Comparison of ENCODE assay signal across 1 cellular context in genomic region chr16:4253394-4254150, GRCh38.
TF ChIP-seq lines count a peak whose summit lies in the region.

No MANE protein-coding gene starts in this region.

TF ChIP-seq in GM12878, 131 proteins besides CTCF, POLR2A, EP300 and RAD21 (continued from another document and continues in another):
- TF ChIP-seq CUX1 (IDR thresholded peaks at IDR 0.05; ENCODE audit: insufficient replicate concordance, low read depth, low read length) (no peak), EED (IDR thresholded peaks at IDR 0.05; ENCODE audit: low read depth) (0 out of 2 replicates have a peak, but pooled peaks have one; percentile 1), ZNF592 (IDR thresholded peaks at IDR 0.05) (no peak), CBX5 (IDR thresholded peaks at IDR 0.05; ENCODE audit: low read depth) (0 out of 2 replicates have a peak, but pooled peaks have one; percentile 23), MEF2A (IDR thresholded peaks at IDR 0.05; ENCODE audit: insufficient read depth, low read depth, low read length) (no peak), ZNF687 (IDR thresholded peaks at IDR 0.05) (peak; percentile 83), RCOR1 (conservative IDR thresholded peaks at IDR 0.05; ENCODE audit: low read depth, low read length) (peak; percentile 71; the same call in 1 of the 2 replicates), ZNF24 (IDR thresholded peaks at IDR 0.05) (no peak), REST (IDR thresholded peaks at IDR 0.05; ENCODE audit: low read depth, low read length) (0 out of 2 replicates have a peak, but pooled peaks have one; percentile 3), ZZZ3 (IDR thresholded peaks at IDR 0.05; ENCODE audit: control insufficient read depth, insufficient read length, low read depth) (no peak), LARP7 (IDR thresholded peaks at IDR 0.05) (peak; percentile 60; the same call in 1 of the 2 replicates), FOXK2 (IDR thresholded peaks at IDR 0.05) (no peak), PBX3 (IDR thresholded peaks at IDR 0.05; ENCODE audit: insufficient replicate concordance, low read depth, low read length) (peak; percentile 68), HDAC2 (IDR thresholded peaks at IDR 0.05) (no peak), SKIL (IDR thresholded peaks at IDR 0.05; ENCODE audit: low read depth, poor library complexity, severe bottlenecking) (no peak), STAT3 (IDR thresholded peaks at IDR 0.05; ENCODE audit: low read depth, low read length) (0 out of 2 replicates have a peak, but pooled peaks have one; percentile 63), FOS (IDR thresholded peaks at IDR 0.05; ENCODE audit: borderline replicate concordance, extremely low read depth, insufficient read length) (no peak), BRCA1 (IDR thresholded peaks at IDR 0.05; ENCODE audit: low read depth, low read length) (no peak), ZNF207 (IDR thresholded peaks at IDR 0.05; ENCODE audit: borderline replicate concordance) (peak; percentile 37; the same call in 1 of the 2 replicates), NRF1 (conservative IDR thresholded peaks at IDR 0.05; ENCODE audit: low read depth, low read length) (peak; percentile 56), RELA (IDR thresholded peaks at IDR 0.05; ENCODE audit: borderline replicate concordance, partially characterized antibody) (peak; percentile 88), FOXM1 (IDR thresholded peaks at IDR 0.05; ENCODE audit: low read depth, low read length) (no peak), PRDM15 (CRISPR knock-in tag; IDR thresholded peaks at IDR 0.05) (no peak), IKZF1 (conservative IDR thresholded peaks at IDR 0.05) (peak; percentile 86)
